In the genomic region with DNA sequence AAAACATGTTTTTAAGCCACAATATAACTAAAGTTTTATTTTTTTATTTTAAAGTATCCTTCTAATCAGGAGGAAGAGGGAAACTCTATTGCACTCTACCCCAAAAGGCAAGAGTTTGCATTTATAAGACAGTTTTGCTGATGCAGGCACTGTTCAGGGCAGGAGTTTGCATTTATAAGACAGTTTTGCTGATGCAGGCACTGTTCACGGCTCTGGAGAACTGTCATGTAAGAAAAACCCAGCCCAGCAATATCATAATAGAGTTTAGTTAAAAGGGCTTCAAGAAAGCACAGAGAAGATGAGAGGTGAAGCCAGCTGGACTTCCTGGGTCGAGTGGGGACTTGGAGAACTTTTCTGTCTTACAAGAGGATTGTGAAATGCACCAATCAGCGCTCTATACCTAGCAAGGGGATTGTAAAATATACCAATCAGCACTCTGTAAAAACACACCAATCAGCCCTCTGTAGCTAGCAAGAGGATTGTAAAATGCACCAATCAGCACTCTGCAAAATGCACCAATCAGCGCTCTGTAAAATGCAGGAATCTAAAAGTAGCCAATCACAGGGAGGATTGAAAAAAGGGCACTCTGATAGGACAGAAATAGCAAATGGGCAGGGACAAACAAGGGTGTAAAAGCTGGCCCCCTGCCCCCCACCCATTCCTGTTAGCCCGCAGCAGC, we compare ENCODE assay signal across 9 cellular contexts. TPM values are rescaled to one million over a fixed set of nuclear protein-coding genes. Genes with fewer than 3 reads are reported as not detected.
DNase-seq lines count a peak whose midpoint lies in the region; ATAC-seq and TF ChIP-seq lines count a peak whose summit lies in the region.
"Had no signal": no experiment of that assay in that cellular context is flagged by ENCODE, and none has a peak within 500 bp of the region (broad histone marks: within the 10 kb centered on the region; RNA-seq: fewer than 3 reads in every experiment).

No MANE protein-coding gene starts in this region.

- ATAC-seq in CD4-positive, alpha-beta T cell (ENCODE audit: poor library complexity), result no peak
- ATAC-seq in HG03025 (IDR thresholded peaks at IDR 0.05; ENCODE audit: low FRiP score, unreplicated experiment), result no peak

- TF ChIP-seq CTCF in CD4-positive, alpha-beta T cell (IDR thresholded peaks at IDR 0.05), result no peak
- no peak for TF ChIP-seq CTCF in HEK293 (tag by site-specific recombination; IDR thresholded peaks at IDR 0.05)
- no peak for TF ChIP-seq CTCF in mesothelial cell of epicardium (IDR thresholded peaks at IDR 0.05; ENCODE audit: unreplicated experiment)

- peaks cover 4% of the 10 kb centered on the region; the same call in 1 of the 2 replicates for H3K4me1 ChIP-seq in HEK293 (ENCODE audit: control insufficient read depth, insufficient read depth, low read length)

- peaks cover 14% of the 10 kb centered on the region for H3K36me3 Mint-ChIP-seq in CD4-positive, alpha-beta T cell (ENCODE audit: low read depth)
- H3K36me3 Mint-ChIP-seq in activated CD4-positive, alpha-beta memory T cell treated with anti-CD3 and anti-CD28 coated beads for 36 hours, result peaks cover 3% of the 10 kb centered on the region
- no peaks in the 10 kb centered on the region for H3K36me3 Mint-ChIP-seq in mesothelial cell of epicardium

- H3K9me3 ChIP-seq in CD4-positive, alpha-beta T cell (ENCODE audit: control insufficient read depth, low read length), result no peaks in the 10 kb centered on the region
- no peaks in the 10 kb centered on the region for H3K9me3 ChIP-seq in HEK293 (ENCODE audit: control insufficient read depth, insufficient read depth, low read depth, low read length)

- no peaks in the 10 kb centered on the region; a peak in 1 of 3 replicates for H3K36me3 ChIP-seq in HEK293 (ENCODE audit: control insufficient read depth in 2 of 2, insufficient read depth in 1 of 2, low read length in 2 of 2)

- peak overlapping the region; percentile 74 for H3K27ac Mint-ChIP-seq in CD4-positive, alpha-beta T cell
- H3K27ac Mint-ChIP-seq in activated CD4-positive, alpha-beta memory T cell treated with anti-CD3 and anti-CD28 coated beads for 36 hours, result peak overlapping the region; percentile 40
- peak overlapping the region; percentile 32 for H3K27ac Mint-ChIP-seq in mesothelial cell of epicardium

- no peaks in the 10 kb centered on the region for H3K27me3 ChIP-seq in CD4-positive, alpha-beta T cell (ENCODE audit: control insufficient read depth, insufficient read depth, low read length)

- POLR2A ChIA-PET in CD4-positive, alpha-beta T cell (lab: Charles Lee), result interaction anchor here (1.2 to 3.8 kb wide), 2 partner anchors 10 kb away, joined by 6 to 21 read pairs; no protein-coding TSS in a partner anchor
- POLR2A ChIA-PET in HEK293 (lab: Yijun Ruan, JAX), result no interaction called here
- POLR2A ChIA-PET in activated CD4-positive, alpha-beta memory T cell treated with anti-CD3 and anti-CD28 coated beads for 36 hours (lab: Charles Lee), result no interaction called here

- no peak overlapping the region for H3K4me3 ChIP-seq in HEK293 (ENCODE audit: low read depth, low read length)

- CTCF ChIA-PET in CD4-positive, alpha-beta T cell (lab: Charles Lee), result no interaction called here
- CTCF ChIA-PET in HEK293 (lab: Yijun Ruan, JAX), result no interaction called here
- CTCF ChIA-PET in activated CD4-positive, alpha-beta memory T cell treated with anti-CD3 and anti-CD28 coated beads for 36 hours (lab: Charles Lee), result interaction anchor here (1.5 kb wide), 1 partner anchor 77 kb away, joined by 3 read pairs; no protein-coding TSS in a partner anchor

- no peak for DNase-seq in CD4-positive, alpha-beta T cell
- peak; percentile 55 for DNase-seq in activated CD4-positive, alpha-beta memory T cell treated with anti-CD3 and anti-CD28 coated beads for 36 hours
- DNase-seq in mesothelial cell of epicardium (ENCODE audit: low spot score in 2 of 2, unreplicated experiment in 2 of 2), result no peak
- no peak for DNase-seq in GM19240 (ENCODE audit: insufficient read length, low spot score)
- no peak for DNase-seq in stimulated activated CD8-positive, alpha-beta memory T cell treated with anti-CD3 and anti-CD28 coated beads, Interleukin-4, amount 100 ng/mL, for 48 hours
- DNase-seq in NCI-H774 (lab: John Stamatoyannopoulos, UW), result no peak
- DNase-seq: NCI-H2107 had no signal

- H3K4me3 Mint-ChIP-seq in CD4-positive, alpha-beta T cell, result peak overlapping the region; percentile 92
- H3K4me3 Mint-ChIP-seq in activated CD4-positive, alpha-beta memory T cell treated with anti-CD3 and anti-CD28 coated beads for 36 hours, result no peak overlapping the region
- H3K4me3 Mint-ChIP-seq in mesothelial cell of epicardium, result peak overlapping the region; percentile 91

- no peak overlapping the region for H3K27ac ChIP-seq in CD4-positive, alpha-beta T cell (ENCODE audit: low read depth, low read length)
- no peak overlapping the region for H3K27ac ChIP-seq in HEK293 (ENCODE audit: extremely low read depth, low read depth, low read length)

- intact Hi-C loops in CD4-positive, alpha-beta T cell (cut with DNase I, micrococcal nuclease), result loop anchor here in 1 of 2 experiments (10.0 kb wide), 1 partner anchor 268 kb away; a partner anchor contains a TSS
- intact Hi-C loops in activated CD4-positive, alpha-beta memory T cell treated with anti-CD3 and anti-CD28 coated beads for 36 hours (cut with micrococcal nuclease), result loop anchor here (10.0 kb wide), 1 partner anchor 258 kb away; a partner anchor contains a TSS

- H3K4me1 Mint-ChIP-seq in CD4-positive, alpha-beta T cell (ENCODE audit: low read depth), result peaks cover 56% of the 10 kb centered on the region
- peaks cover 38% of the 10 kb centered on the region for H3K4me1 Mint-ChIP-seq in activated CD4-positive, alpha-beta memory T cell treated with anti-CD3 and anti-CD28 coated beads for 36 hours (ENCODE audit: low read depth)
- H3K4me1 Mint-ChIP-seq in mesothelial cell of epicardium, result peaks cover 15% of the 10 kb centered on the region

- H3K9me3 Mint-ChIP-seq in CD4-positive, alpha-beta T cell, result no peaks in the 10 kb centered on the region
- H3K9me3 Mint-ChIP-seq in activated CD4-positive, alpha-beta memory T cell treated with anti-CD3 and anti-CD28 coated beads for 36 hours, result peaks cover 8% of the 10 kb centered on the region
- no peaks in the 10 kb centered on the region for H3K9me3 Mint-ChIP-seq in mesothelial cell of epicardium

- no peaks in the 10 kb centered on the region for H3K27me3 Mint-ChIP-seq in CD4-positive, alpha-beta T cell
- H3K27me3 Mint-ChIP-seq in activated CD4-positive, alpha-beta memory T cell treated with anti-CD3 and anti-CD28 coated beads for 36 hours, result no peaks in the 10 kb centered on the region
- H3K27me3 Mint-ChIP-seq in mesothelial cell of epicardium (ENCODE audit: low read depth), result no peaks in the 10 kb centered on the region

TF ChIP-seq in HEK293, 187 proteins besides CTCF, POLR2A, EP300 and RAD21:
- TF ChIP-seq ZNF707 (tag by site-specific recombination; IDR thresholded peaks at IDR 0.05), result no peak
- peak; percentile 49 for TF ChIP-seq SP2 (tag by site-specific recombination; IDR thresholded peaks at IDR 0.05)
- TF ChIP-seq SETDB1 (IDR thresholded peaks at IDR 0.05; ENCODE audit: insufficient read length, low read length), result peak; percentile 39

RNA-seq across cellular contexts. Expression of a gene that starts 1.6 kb away (rescaled TPM):
- 1 to 10 TPM; 5.5 to 6.6 TPM for total RNA-seq in CD4-positive, alpha-beta T cell
- 10 to 100 TPM; 55.3 to 56.7 TPM for total RNA-seq in activated CD4-positive, alpha-beta memory T cell treated with anti-CD3 and anti-CD28 coated beads for 36 hours
- total RNA-seq in mesothelial cell of epicardium, result 142 to 145 TPM (median 143 TPM) in 3 replicates

RNA-seq across cellular contexts. Expression of a gene that starts 4.7 kb away (rescaled TPM):
- 1 to 10 TPM; 6.8 to 8.7 TPM for total RNA-seq in CD4-positive, alpha-beta T cell
- 10 to 100 TPM; 19.7 to 21.7 TPM for total RNA-seq in activated CD4-positive, alpha-beta memory T cell treated with anti-CD3 and anti-CD28 coated beads for 36 hours
- 16.2 to 20.1 TPM (median 18.4 TPM) in 3 replicates for total RNA-seq in mesothelial cell of epicardium

RNA-seq across cellular contexts. Expression of a gene that starts 54.7 kb away (rescaled TPM):
- 10 to 100 TPM; 28.1 to 30.6 TPM for total RNA-seq in CD4-positive, alpha-beta T cell
- total RNA-seq in activated CD4-positive, alpha-beta memory T cell treated with anti-CD3 and anti-CD28 coated beads for 36 hours, result 10 to 100 TPM; 82.4 to 84.1 TPM
- 134 to 137 TPM (median 136 TPM) in 3 replicates for total RNA-seq in mesothelial cell of epicardium

Comparison
In these comparisons a context has a peak if more than half of its experiments do, and no peak if none do; other contexts are left out.
1. RNA of a gene that starts 1.6 kb away (total RNA-seq): 142 to 145 TPM in mesothelial cell of epicardium and 55.3 to 56.7 TPM in activated CD4-positive, alpha-beta memory T cell treated with anti-CD3 and anti-CD28 coated beads for 36 hours; 5.5 to 6.6 TPM in CD4-positive, alpha-beta T cell; every median in the first group is over 4 times any median in the second.
2. Peak in every context shown above with its lines, with median percentiles within 50 percentile points of each other: H3K27ac Mint-ChIP-seq.